1 cellular context compared by ENCODE assay signal in the genomic region with DNA sequence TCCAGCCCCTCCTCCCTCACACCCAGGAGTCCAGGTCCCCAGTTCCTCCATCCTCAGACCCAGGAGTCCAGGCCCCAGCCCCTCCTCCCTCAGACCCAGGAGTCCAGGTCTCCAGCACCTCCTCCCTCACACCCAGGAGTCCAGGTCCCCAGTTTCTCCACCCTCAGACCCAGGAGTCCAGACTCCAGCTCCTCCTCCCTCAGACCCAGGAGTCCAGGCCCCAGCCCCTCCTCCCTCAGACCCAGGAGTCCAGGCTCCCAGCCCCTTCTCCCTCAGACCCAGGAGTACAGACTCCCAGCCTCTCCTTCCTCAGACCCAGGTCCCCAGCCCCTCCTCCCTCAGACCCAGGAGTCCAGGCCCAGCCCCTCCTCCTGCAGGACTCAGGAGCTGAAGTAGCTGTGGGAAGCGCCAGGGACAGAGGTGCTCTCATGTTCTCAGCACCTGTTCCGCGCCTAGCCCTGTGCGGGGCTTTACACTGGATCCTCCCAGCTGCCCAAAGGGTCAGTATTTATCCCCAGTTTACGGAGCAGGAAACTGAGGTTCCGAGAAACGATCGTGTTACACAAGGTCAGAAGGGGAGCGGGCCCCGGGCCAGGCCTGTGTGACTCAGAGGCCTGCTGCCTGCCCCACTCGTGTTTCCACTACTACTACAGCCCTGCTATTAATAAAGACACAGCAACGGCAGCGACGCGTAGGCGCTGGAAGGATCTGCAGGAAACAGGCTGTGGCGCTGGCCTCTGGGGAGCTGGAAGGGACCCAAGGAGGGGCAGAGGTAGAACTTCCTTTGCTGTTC.
TF ChIP-seq lines count a peak whose summit lies in the region.

No MANE protein-coding gene starts in this region.

TF ChIP-seq in K562, 482 proteins besides CTCF, POLR2A, EP300 and RAD21 (continued from another document and continues in another):
- TF ChIP-seq, protein P1, sequence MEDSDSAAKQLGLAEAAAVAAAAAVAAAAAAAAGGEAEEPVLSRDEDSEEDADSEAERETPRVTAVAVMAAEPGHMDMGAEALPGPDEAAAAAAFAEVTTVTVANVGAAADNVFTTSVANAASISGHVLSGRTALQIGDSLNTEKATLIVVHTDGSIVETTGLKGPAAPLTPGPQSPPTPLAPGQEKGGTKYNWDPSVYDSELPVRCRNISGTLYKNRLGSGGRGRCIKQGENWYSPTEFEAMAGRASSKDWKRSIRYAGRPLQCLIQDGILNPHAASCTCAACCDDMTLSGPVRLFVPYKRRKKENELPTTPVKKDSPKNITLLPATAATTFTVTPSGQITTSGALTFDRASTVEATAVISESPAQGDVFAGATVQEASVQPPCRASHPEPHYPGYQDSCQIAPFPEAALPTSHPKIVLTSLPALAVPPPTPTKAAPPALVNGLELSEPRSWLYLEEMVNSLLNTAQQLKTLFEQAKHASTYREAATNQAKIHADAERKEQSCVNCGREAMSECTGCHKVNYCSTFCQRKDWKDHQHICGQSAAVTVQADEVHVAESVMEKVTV (CRISPR knock-in tag; IDR thresholded peaks at IDR 0.05), result no peak
- TF ChIP-seq NFIC (IDR thresholded peaks at IDR 0.05), result peak; percentile 77
- no peak for TF ChIP-seq ILF3 (IDR thresholded peaks at IDR 0.05; ENCODE audit: borderline replicate concordance)
- TF ChIP-seq ZSCAN32 (CRISPR knock-in tag; IDR thresholded peaks at IDR 0.05), result no peak
- TF ChIP-seq PCBP1 (IDR thresholded peaks at IDR 0.05; ENCODE audit: low read depth, low read length, poor library complexity, severe bottlenecking), result no peak
- no peak for TF ChIP-seq CEBPB (tag; IDR thresholded peaks at IDR 0.05)
- TF ChIP-seq HSF4 (CRISPR knock-in tag; IDR thresholded peaks at IDR 0.05; ENCODE audit: borderline replicate concordance), result no peak
- TF ChIP-seq CHD4 (IDR thresholded peaks at IDR 0.05; ENCODE audit: insufficient read depth, insufficient replicate concordance, low read depth, low read length, poor library complexity, severe bottlenecking), result peak; percentile 16
- TF ChIP-seq GABPA (tag; conservative IDR thresholded peaks at IDR 0.05; ENCODE audit: low read depth), result no peak
- no peak for TF ChIP-seq SNIP1 (IDR thresholded peaks at IDR 0.05; ENCODE audit: low read depth)
- no peak for TF ChIP-seq ELF1 (tag; IDR thresholded peaks at IDR 0.05)
- TF ChIP-seq CREBBP (IDR thresholded peaks at IDR 0.05; ENCODE audit: low read depth, low read length), result no peak
- TF ChIP-seq MAFF (IDR thresholded peaks at IDR 0.05; ENCODE audit: low read length), result no peak
- no peak for TF ChIP-seq POLR2AphosphoS2 (IDR thresholded peaks at IDR 0.05; ENCODE audit: low read length)
- TF ChIP-seq, protein P2, sequence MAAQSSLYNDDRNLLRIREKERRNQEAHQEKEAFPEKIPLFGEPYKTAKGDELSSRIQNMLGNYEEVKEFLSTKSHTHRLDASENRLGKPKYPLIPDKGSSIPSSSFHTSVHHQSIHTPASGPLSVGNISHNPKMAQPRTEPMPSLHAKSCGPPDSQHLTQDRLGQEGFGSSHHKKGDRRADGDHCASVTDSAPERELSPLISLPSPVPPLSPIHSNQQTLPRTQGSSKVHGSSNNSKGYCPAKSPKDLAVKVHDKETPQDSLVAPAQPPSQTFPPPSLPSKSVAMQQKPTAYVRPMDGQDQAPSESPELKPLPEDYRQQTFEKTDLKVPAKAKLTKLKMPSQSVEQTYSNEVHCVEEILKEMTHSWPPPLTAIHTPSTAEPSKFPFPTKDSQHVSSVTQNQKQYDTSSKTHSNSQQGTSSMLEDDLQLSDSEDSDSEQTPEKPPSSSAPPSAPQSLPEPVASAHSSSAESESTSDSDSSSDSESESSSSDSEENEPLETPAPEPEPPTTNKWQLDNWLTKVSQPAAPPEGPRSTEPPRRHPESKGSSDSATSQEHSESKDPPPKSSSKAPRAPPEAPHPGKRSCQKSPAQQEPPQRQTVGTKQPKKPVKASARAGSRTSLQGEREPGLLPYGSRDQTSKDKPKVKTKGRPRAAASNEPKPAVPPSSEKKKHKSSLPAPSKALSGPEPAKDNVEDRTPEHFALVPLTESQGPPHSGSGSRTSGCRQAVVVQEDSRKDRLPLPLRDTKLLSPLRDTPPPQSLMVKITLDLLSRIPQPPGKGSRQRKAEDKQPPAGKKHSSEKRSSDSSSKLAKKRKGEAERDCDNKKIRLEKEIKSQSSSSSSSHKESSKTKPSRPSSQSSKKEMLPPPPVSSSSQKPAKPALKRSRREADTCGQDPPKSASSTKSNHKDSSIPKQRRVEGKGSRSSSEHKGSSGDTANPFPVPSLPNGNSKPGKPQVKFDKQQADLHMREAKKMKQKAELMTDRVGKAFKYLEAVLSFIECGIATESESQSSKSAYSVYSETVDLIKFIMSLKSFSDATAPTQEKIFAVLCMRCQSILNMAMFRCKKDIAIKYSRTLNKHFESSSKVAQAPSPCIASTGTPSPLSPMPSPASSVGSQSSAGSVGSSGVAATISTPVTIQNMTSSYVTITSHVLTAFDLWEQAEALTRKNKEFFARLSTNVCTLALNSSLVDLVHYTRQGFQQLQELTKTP (IDR thresholded peaks at IDR 0.05; ENCODE audit: low read depth in 1 of 2, partially characterized antibody in 2 of 2), result no peak
- peak; percentile 27; the same call in 1 of the 2 replicates for TF ChIP-seq POLR2G (IDR thresholded peaks at IDR 0.05; ENCODE audit: low read depth, low read length)
- no peak for TF ChIP-seq HNRNPL (IDR thresholded peaks at IDR 0.05; ENCODE audit: low read depth, low read length)
- 0 out of 2 replicates have a peak, but pooled peaks have one; percentile 45 for TF ChIP-seq DMBX1 (CRISPR knock-in tag; IDR thresholded peaks at IDR 0.05; ENCODE audit: borderline replicate concordance)
- TF ChIP-seq NFATC3 (IDR thresholded peaks at IDR 0.05), result no peak
- no peak for TF ChIP-seq MAFK (IDR thresholded peaks at IDR 0.05; ENCODE audit: low read length)
- no peak for TF ChIP-seq TAF1 (IDR thresholded peaks at IDR 0.05; ENCODE audit: control insufficient read depth, extremely low read depth, insufficient read depth, low read length, severe bottlenecking)
- no peak for TF ChIP-seq NELFE (IDR thresholded peaks at IDR 0.05; ENCODE audit: insufficient read depth, insufficient read length)
- peak; percentile 44 for TF ChIP-seq KDM5B (IDR thresholded peaks at IDR 0.05; ENCODE audit: insufficient replicate concordance, low read depth, low read length)
- no peak for TF ChIP-seq ZNF699 (CRISPR knock-in tag; IDR thresholded peaks at IDR 0.05; ENCODE audit: insufficient replicate concordance)
- TF ChIP-seq ZNF311 (CRISPR knock-in tag; IDR thresholded peaks at IDR 0.05), result no peak
- TF ChIP-seq, protein P3, sequence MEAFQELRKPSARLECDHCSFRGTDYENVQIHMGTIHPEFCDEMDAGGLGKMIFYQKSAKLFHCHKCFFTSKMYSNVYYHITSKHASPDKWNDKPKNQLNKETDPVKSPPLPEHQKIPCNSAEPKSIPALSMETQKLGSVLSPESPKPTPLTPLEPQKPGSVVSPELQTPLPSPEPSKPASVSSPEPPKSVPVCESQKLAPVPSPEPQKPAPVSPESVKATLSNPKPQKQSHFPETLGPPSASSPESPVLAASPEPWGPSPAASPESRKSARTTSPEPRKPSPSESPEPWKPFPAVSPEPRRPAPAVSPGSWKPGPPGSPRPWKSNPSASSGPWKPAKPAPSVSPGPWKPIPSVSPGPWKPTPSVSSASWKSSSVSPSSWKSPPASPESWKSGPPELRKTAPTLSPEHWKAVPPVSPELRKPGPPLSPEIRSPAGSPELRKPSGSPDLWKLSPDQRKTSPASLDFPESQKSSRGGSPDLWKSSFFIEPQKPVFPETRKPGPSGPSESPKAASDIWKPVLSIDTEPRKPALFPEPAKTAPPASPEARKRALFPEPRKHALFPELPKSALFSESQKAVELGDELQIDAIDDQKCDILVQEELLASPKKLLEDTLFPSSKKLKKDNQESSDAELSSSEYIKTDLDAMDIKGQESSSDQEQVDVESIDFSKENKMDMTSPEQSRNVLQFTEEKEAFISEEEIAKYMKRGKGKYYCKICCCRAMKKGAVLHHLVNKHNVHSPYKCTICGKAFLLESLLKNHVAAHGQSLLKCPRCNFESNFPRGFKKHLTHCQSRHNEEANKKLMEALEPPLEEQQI (IDR thresholded peaks at IDR 0.05), result no peak
- TF ChIP-seq TBP (optimal IDR thresholded peaks at IDR 0.05; ENCODE audit: low read depth, low read length), result no peak
- TF ChIP-seq ZNF324 (CRISPR knock-in tag; IDR thresholded peaks at IDR 0.05), result no peak
- no peak for TF ChIP-seq ZNF23 (CRISPR knock-in tag; IDR thresholded peaks at IDR 0.05)
- TF ChIP-seq, protein P4, sequence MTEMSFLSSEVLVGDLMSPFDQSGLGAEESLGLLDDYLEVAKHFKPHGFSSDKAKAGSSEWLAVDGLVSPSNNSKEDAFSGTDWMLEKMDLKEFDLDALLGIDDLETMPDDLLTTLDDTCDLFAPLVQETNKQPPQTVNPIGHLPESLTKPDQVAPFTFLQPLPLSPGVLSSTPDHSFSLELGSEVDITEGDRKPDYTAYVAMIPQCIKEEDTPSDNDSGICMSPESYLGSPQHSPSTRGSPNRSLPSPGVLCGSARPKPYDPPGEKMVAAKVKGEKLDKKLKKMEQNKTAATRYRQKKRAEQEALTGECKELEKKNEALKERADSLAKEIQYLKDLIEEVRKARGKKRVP (CRISPR knock-in tag; IDR thresholded peaks at IDR 0.05), result no peak
- TF ChIP-seq BDP1 (IDR thresholded peaks at IDR 0.05; ENCODE audit: insufficient read depth, insufficient read length), result no peak
- TF ChIP-seq TEAD4 (IDR thresholded peaks at IDR 0.05; ENCODE audit: low read length), result peak; percentile 8; the same call in 1 of the 2 replicates
- no peak for TF ChIP-seq TEAD4 (CRISPR knock-in tag; IDR thresholded peaks at IDR 0.05; ENCODE audit: borderline replicate concordance)
- no peak for TF ChIP-seq BHLHE40 (IDR thresholded peaks at IDR 0.05; ENCODE audit: low read length)
- TF ChIP-seq PHB2 (IDR thresholded peaks at IDR 0.05; ENCODE audit: low read depth), result no peak
- TF ChIP-seq CAMTA2 (CRISPR knock-in tag; conservative IDR thresholded peaks at IDR 0.05), result no peak
- no peak for TF ChIP-seq HDGF (IDR thresholded peaks at IDR 0.05)
- TF ChIP-seq, protein P5, sequence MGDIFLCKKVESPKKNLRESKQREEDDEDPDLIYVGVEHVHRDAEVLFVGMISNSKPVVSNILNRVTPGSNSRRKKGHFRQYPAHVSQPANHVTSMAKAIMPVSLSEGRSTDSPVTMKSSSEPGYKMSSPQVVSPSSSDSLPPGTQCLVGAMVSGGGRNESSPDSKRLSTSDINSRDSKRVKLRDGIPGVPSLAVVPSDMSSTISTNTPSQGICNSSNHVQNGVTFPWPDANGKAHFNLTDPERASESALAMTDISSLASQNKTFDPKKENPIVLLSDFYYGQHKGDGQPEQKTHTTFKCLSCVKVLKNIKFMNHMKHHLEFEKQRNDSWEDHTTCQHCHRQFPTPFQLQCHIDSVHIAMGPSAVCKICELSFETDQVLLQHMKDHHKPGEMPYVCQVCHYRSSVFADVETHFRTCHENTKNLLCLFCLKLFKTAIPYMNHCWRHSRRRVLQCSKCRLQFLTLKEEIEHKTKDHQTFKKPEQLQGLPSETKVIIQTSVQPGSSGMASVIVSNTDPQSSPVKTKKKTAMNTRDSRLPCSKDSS (IDR thresholded peaks at IDR 0.05; ENCODE audit: low read depth, partially characterized antibody), result no peak
- no peak for TF ChIP-seq ZNF217 (CRISPR knock-in tag; IDR thresholded peaks at IDR 0.05)
- TF ChIP-seq ARID1B (IDR thresholded peaks at IDR 0.05), result no peak
- no peak for TF ChIP-seq FOXK1 (CRISPR knock-in tag; IDR thresholded peaks at IDR 0.05; ENCODE audit: borderline replicate concordance)
- TF ChIP-seq MTA2 (IDR thresholded peaks at IDR 0.05; ENCODE audit: low read depth), result peak; percentile 6; the same call in 1 of the 2 replicates
- TF ChIP-seq POU5F1 (IDR thresholded peaks at IDR 0.05; ENCODE audit: borderline replicate concordance, low read depth, low read length, partially characterized antibody), result no peak
- TF ChIP-seq, protein P6, sequence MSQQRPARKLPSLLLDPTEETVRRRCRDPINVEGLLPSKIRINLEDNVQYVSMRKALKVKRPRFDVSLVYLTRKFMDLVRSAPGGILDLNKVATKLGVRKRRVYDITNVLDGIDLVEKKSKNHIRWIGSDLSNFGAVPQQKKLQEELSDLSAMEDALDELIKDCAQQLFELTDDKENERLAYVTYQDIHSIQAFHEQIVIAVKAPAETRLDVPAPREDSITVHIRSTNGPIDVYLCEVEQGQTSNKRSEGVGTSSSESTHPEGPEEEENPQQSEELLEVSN (IDR thresholded peaks at IDR 0.05; ENCODE audit: borderline replicate concordance in 1 of 2, extremely low read depth in 1 of 2, insufficient read depth in 1 of 2, insufficient read length in 1 of 2, low read depth in 1 of 2, low read length in 1 of 2, poor library complexity in 1 of 2, severe bottlenecking in 1 of 2), result peak in 1 of 2 experiments; percentile 35
- TF ChIP-seq MECOM (CRISPR knock-in tag; IDR thresholded peaks at IDR 0.05), result no peak
- TF ChIP-seq PTTG1 (tag; IDR thresholded peaks at IDR 0.05; ENCODE audit: low read depth), result no peak
- no peak for TF ChIP-seq RBBP5 (IDR thresholded peaks at IDR 0.05; ENCODE audit: borderline replicate concordance, insufficient read depth, low read length, poor library complexity, severe bottlenecking)
- TF ChIP-seq BACH1 (tag; IDR thresholded peaks at IDR 0.05), result no peak
- TF ChIP-seq, protein P7, sequence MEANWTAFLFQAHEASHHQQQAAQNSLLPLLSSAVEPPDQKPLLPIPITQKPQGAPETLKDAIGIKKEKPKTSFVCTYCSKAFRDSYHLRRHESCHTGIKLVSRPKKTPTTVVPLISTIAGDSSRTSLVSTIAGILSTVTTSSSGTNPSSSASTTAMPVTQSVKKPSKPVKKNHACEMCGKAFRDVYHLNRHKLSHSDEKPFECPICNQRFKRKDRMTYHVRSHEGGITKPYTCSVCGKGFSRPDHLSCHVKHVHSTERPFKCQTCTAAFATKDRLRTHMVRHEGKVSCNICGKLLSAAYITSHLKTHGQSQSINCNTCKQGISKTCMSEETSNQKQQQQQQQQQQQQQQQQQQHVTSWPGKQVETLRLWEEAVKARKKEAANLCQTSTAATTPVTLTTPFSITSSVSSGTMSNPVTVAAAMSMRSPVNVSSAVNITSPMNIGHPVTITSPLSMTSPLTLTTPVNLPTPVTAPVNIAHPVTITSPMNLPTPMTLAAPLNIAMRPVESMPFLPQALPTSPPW (CRISPR knock-in tag; IDR thresholded peaks at IDR 0.05), result no peak
- no peak for TF ChIP-seq HDAC6 (IDR thresholded peaks at IDR 0.05; ENCODE audit: low read depth, low read length)
- TF ChIP-seq JUNB (CRISPR knock-in tag; conservative IDR thresholded peaks at IDR 0.05), result no peak
- no peak for TF ChIP-seq ZNF197 (CRISPR knock-in tag; IDR thresholded peaks at IDR 0.05; ENCODE audit: low read depth)
- peak; percentile 35; the same call in 1 of the 2 replicates for TF ChIP-seq MBD2 (IDR thresholded peaks at IDR 0.05; ENCODE audit: borderline replicate concordance, low read depth)
- no peak for TF ChIP-seq ZNF133 (CRISPR knock-in tag; IDR thresholded peaks at IDR 0.05)
- no peak for TF ChIP-seq HCFC1 (IDR thresholded peaks at IDR 0.05; ENCODE audit: low read depth, low read length)
- TF ChIP-seq ZNF134 (CRISPR knock-in tag; conservative IDR thresholded peaks at IDR 0.05), result no peak
- no peak for TF ChIP-seq KLF6 (CRISPR knock-in tag; IDR thresholded peaks at IDR 0.05; ENCODE audit: borderline replicate concordance)
- TF ChIP-seq, protein P8, sequence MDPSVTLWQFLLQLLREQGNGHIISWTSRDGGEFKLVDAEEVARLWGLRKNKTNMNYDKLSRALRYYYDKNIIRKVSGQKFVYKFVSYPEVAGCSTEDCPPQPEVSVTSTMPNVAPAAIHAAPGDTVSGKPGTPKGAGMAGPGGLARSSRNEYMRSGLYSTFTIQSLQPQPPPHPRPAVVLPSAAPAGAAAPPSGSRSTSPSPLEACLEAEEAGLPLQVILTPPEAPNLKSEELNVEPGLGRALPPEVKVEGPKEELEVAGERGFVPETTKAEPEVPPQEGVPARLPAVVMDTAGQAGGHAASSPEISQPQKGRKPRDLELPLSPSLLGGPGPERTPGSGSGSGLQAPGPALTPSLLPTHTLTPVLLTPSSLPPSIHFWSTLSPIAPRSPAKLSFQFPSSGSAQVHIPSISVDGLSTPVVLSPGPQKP (CRISPR knock-in tag; IDR thresholded peaks at IDR 0.05), result no peak
